8 cellular contexts compared by ENCODE assay signal in genomic region chr11:35083181-35084061, GRCh38. TPM values are rescaled to one million over a fixed set of nuclear protein-coding genes. Genes with fewer than 3 reads are reported as not detected.
A peak's percentile ranks its signal among the peaks of the same experiment; 100 is the strongest.
DNase-seq lines count a peak whose midpoint lies in the region; ATAC-seq and TF ChIP-seq lines count a peak whose summit lies in the region.

No MANE protein-coding gene starts in this region.

- H3K4me1 ChIP-seq in mesenchymal stem cell (ENCODE audit: control insufficient read depth, insufficient read depth, low read depth, low read length), result peaks cover 17% of the 10 kb centered on the region

- POLR2A ChIA-PET in activated B cell treated with CpG ODN at 0.5 μM for 24 hours (lab: Charles Lee), result interaction anchor here (0.6 to 9.7 kb wide), 16 partner anchors 11 to 105 kb away, joined by 3 to 145 read pairs (median 4); partner anchors contain the start of gene CD44

- peak overlapping the region; percentile 31 for H3K4me2 ChIP-seq in mesenchymal stem cell (ENCODE audit: low read length, poor library complexity, severe bottlenecking)

- H3K4me3 ChIP-seq in mesenchymal stem cell (ENCODE audit: insufficient read depth in 1 of 2, low read depth in 1 of 2, low read length in 2 of 2), result peak overlapping the region in 1 of 2 experiments; percentile 54

- peak overlapping the region; percentile 93 for H3K27ac Mint-ChIP-seq in activated B cell treated with CpG ODN at 0.5 μM for 24 hours
- peak overlapping the region; percentile 98 for H3K27ac Mint-ChIP-seq in central memory CD8-positive, alpha-beta T cell (ENCODE audit: low read depth)

- TF ChIP-seq CTCF in C4-2B (conservative IDR thresholded peaks at IDR 0.05) (no peak), activated B cell treated with CpG ODN at 0.5 μM for 24 hours (IDR thresholded peaks at IDR 0.05) (no peak)

- no peaks in the 10 kb centered on the region for H3K9me3 Mint-ChIP-seq in activated B cell treated with CpG ODN at 0.5 μM for 24 hours
- no peaks in the 10 kb centered on the region for H3K9me3 Mint-ChIP-seq in central memory CD8-positive, alpha-beta T cell

- H3K79me1 ChIP-seq in mesenchymal stem cell (replicated peaks; ENCODE audit: low read length, poor library complexity, severe bottlenecking), result peaks cover 6% of the 10 kb centered on the region

- peak; percentile 56 for ATAC-seq in GM21367 (IDR thresholded peaks at IDR 0.05; ENCODE audit: unreplicated experiment)
- peak; percentile 74 for ATAC-seq in activated B cell treated with CpG ODN at 0.5 μM for 24 hours (ENCODE audit: low read depth)
- peak; percentile 59 for ATAC-seq in central memory CD8-positive, alpha-beta T cell (replicated peaks; ENCODE audit: extremely low read depth, poor library complexity, severe bottlenecking)

- no peak overlapping the region for H3K14ac ChIP-seq in mesenchymal stem cell (ENCODE audit: low read length in 2 of 2)

- peak overlapping the region; percentile 91 for H2BK15ac ChIP-seq in mesenchymal stem cell (ENCODE audit: low read depth, poor library complexity, severe bottlenecking)

- no peaks in the 10 kb centered on the region for H3K36me3 ChIP-seq in mesenchymal stem cell (ENCODE audit: control insufficient read depth in 1 of 2, insufficient read depth in 2 of 2, low read depth in 1 of 2, low read length in 2 of 2)

- peaks cover 83% of the 10 kb centered on the region for H3K4me1 Mint-ChIP-seq in activated B cell treated with CpG ODN at 0.5 μM for 24 hours
- peaks cover 80% of the 10 kb centered on the region for H3K4me1 Mint-ChIP-seq in central memory CD8-positive, alpha-beta T cell

- 55% methylated on average over 9 of the region's 11 CpGs for WGBS in mesenchymal stem cell

- no peaks in the 10 kb centered on the region for H3K9me3 ChIP-seq in mesenchymal stem cell (ENCODE audit: control insufficient read depth, low read length)

- peak overlapping the region; percentile 82 to 85 for H3K18ac ChIP-seq in mesenchymal stem cell (ENCODE audit: low read depth in 1 of 2, low read length in 2 of 2)

- peak overlapping the region; percentile 46 to 47 for H3K4ac ChIP-seq in mesenchymal stem cell (ENCODE audit: low read depth in 1 of 2, low read length in 2 of 2)

- H3K27ac ChIP-seq in C4-2B, result peak overlapping the region; percentile 16; the same call in 1 of the 2 replicates
- peak overlapping the region; percentile 85 for H3K27ac ChIP-seq in mesenchymal stem cell (ENCODE audit: low read length, poor library complexity, severe bottlenecking)

- peak overlapping the region; percentile 94 for H4K91ac ChIP-seq in mesenchymal stem cell (ENCODE audit: low read length)

- H2BK5ac ChIP-seq in mesenchymal stem cell (ENCODE audit: low read depth, low read length, poor library complexity, severe bottlenecking), result peak overlapping the region; percentile 79

- H3K27me3 ChIP-seq in mesenchymal stem cell (ENCODE audit: control insufficient read depth in 1 of 2, insufficient read depth in 1 of 2, low read length in 2 of 2), result no peaks in the 10 kb centered on the region

- peak overlapping the region; percentile 92 to 97 for H2BK12ac ChIP-seq in mesenchymal stem cell (ENCODE audit: low read length in 2 of 2)

- H3K27me3 Mint-ChIP-seq in activated B cell treated with CpG ODN at 0.5 μM for 24 hours, result no peaks in the 10 kb centered on the region
- no peaks in the 10 kb centered on the region for H3K27me3 Mint-ChIP-seq in central memory CD8-positive, alpha-beta T cell

- H2BK120ac ChIP-seq in mesenchymal stem cell (ENCODE audit: low read depth, low read length), result peak overlapping the region; percentile 96

- DNase-seq in HS-27A (ENCODE audit: low read depth), result peak; percentile 91
- DNase-seq in activated B cell treated with CpG ODN at 0.5 μM for 24 hours, result peak; percentile 54
- peak; percentile 45 to 78 for DNase-seq in central memory CD8-positive, alpha-beta T cell (ENCODE audit: low spot score in 2 of 2)
- peak; percentile 96 for DNase-seq in mesenchymal stem cell
- DNase-seq in stimulated activated CD8-positive, alpha-beta memory T cell treated with anti-CD3 and anti-CD28 coated beads, Interleukin-4, amount 100 ng/mL, for 48 hours, result peak; percentile 67
- DNase-seq in NCI-H526 (lab: John Stamatoyannopoulos, UW), result no peak

- H3K23ac ChIP-seq in mesenchymal stem cell (ENCODE audit: low read length in 2 of 2), result no peak overlapping the region

- H3K9ac ChIP-seq in mesenchymal stem cell (ENCODE audit: low read length), result peak overlapping the region; percentile 88

- H4K8ac ChIP-seq in mesenchymal stem cell (ENCODE audit: low read length), result peak overlapping the region; percentile 94

- peak overlapping the region; percentile 67 for H3K4me3 Mint-ChIP-seq in activated B cell treated with CpG ODN at 0.5 μM for 24 hours
- peak overlapping the region; percentile 78 for H3K4me3 Mint-ChIP-seq in central memory CD8-positive, alpha-beta T cell

- H2AFZ ChIP-seq in mesenchymal stem cell (ENCODE audit: low read depth, low read length), result no peak overlapping the region

- intact Hi-C loops in activated B cell treated with CpG ODN at 0.5 μM for 24 hours (cut with micrococcal nuclease), result loop anchor here (1.0 to 5.0 kb wide), 9 partner anchors 23 to 851 kb away; partner anchors contain the start of gene CD44

- H2AK5ac ChIP-seq in mesenchymal stem cell (ENCODE audit: low read length, severe bottlenecking), result peak overlapping the region; percentile 93

- CTCF ChIA-PET in activated B cell treated with CpG ODN at 0.5 μM for 24 hours (lab: Charles Lee), result no interaction called here

- no peaks in the 10 kb centered on the region for H3K36me3 Mint-ChIP-seq in activated B cell treated with CpG ODN at 0.5 μM for 24 hours (ENCODE audit: low read depth)
- H3K36me3 Mint-ChIP-seq in central memory CD8-positive, alpha-beta T cell (ENCODE audit: insufficient read depth), result peaks cover 19% of the 10 kb centered on the region

RNA-seq across cellular contexts. Expression of gene CD44, which starts 55.5 kb away (rescaled TPM):
- total RNA-seq in activated B cell treated with CpG ODN at 0.5 μM for 24 hours, result 1,441 and 1,546 TPM in 2 replicates
- polyA plus RNA-seq in mesenchymal stem cell (2013, experiment 1 of 2), result 1,373 TPM
- 1,315 TPM for polyA plus RNA-seq in mesenchymal stem cell (2013, experiment 2 of 2)

Comparison
In these comparisons a context has a peak if more than half of its experiments do, and no peak if none do; other contexts are left out.
1. DNase-seq: peak in HS-27A (single experiment), activated B cell treated with CpG ODN at 0.5 μM for 24 hours (single experiment), central memory CD8-positive, alpha-beta T cell (2 of 2), mesenchymal stem cell (single experiment) and stimulated activated CD8-positive, alpha-beta memory T cell treated with anti-CD3 and anti-CD28 coated beads, Interleukin-4, amount 100 ng/mL, for 48 hours (single experiment); none in NCI-H526 (0 of 2).
2. Peak in every context shown above with its lines, with median percentiles within 50 percentile points of each other: ATAC-seq.